Comparison of ENCODE assay signal across 1 cellular context in genomic region chr21:45617021-45617930, GRCh38.
TF ChIP-seq lines count a peak whose summit lies in the region.

No MANE protein-coding gene starts in this region.

TF ChIP-seq in HCT116, 20 proteins besides CTCF, POLR2A, EP300 and RAD21:
- TF ChIP-seq REST (IDR thresholded peaks at IDR 0.05; ENCODE audit: low read depth): no peak
